ENCODE assay signal across 16 cellular contexts in genomic region chrX:120775959-120776358, GRCh38.
DNase-seq lines count a peak whose midpoint lies in the region; ATAC-seq and TF ChIP-seq lines count a peak whose summit lies in the region.
"Had no signal": no experiment of that assay in that cellular context is flagged by ENCODE, and none has a peak within 500 bp of the region (broad histone marks: within the 10 kb centered on the region; RNA-seq: fewer than 3 reads in every experiment).

No MANE protein-coding gene starts in this region.

- intact Hi-C loops in upper lobe of right lung (cut with DNase I) = no loop called here

- 82 to 89% methylated on average over 3 of the region's 3 CpGs for WGBS in tibial nerve, 2 donors

- H3K79me2 ChIP-seq in Karpas-422 (ENCODE audit: low read length) (no peaks in the 10 kb centered on the region), OCI-LY3 (ENCODE audit: low read length) (no peaks in the 10 kb centered on the region)

- peaks cover 3% of the 10 kb centered on the region in 2 donors for H3K36me3 Mint-ChIP-seq in stimulated activated naive B cell treated with anti-CD40 and anti-IgM and Interleukin-4, amounts not matched to agents 10 μg/mL and 1 μg/mL and 100 μg/mL, for 72 hours
- H3K36me3 Mint-ChIP-seq: CD4-positive, alpha-beta memory T cell had no signal

- H3K9ac ChIP-seq in Karpas-422 (ENCODE audit: low read length) (no peak overlapping the region), OCI-LY3 (ENCODE audit: low read length) (no peak overlapping the region)

- H3K4me3 ChIP-seq in Karpas-422 (ENCODE audit: low read length) (no peak overlapping the region), OCI-LY3 (ENCODE audit: low read length) (no peak overlapping the region), upper lobe of right lung (no peak overlapping the region), tibial nerve (no peak overlapping the region)
- H3K4me3 ChIP-seq: GM23338 had no signal

- H3K9me2 ChIP-seq in Karpas-422 (replicated peaks; ENCODE audit: insufficient read depth, low read length) = no peaks in the 10 kb centered on the region

- DNase-seq in Karpas-422 (no peak), upper lobe of right lung (no peak), tibial nerve (ENCODE audit: low spot score in 2 of 2) (no peak)
- no peak for DNase-seq in stimulated activated naive B cell treated with anti-CD40 and anti-IgM and Interleukin-4, amounts not matched to agents 10 μg/mL and 1 μg/mL and 100 μg/mL, for 72 hours
- DNase-seq: C1 segment of cervical spinal cord; Calu3; CD4-positive, alpha-beta memory T cell; COR-L47; DMS53; DMS79 treated with DMSO at 0.1 percent for 48 hours; GF-D8; H9 had no signal

- peaks cover 0 to 6% of the 10 kb centered on the region in 2 donors for H3K27me3 Mint-ChIP-seq in stimulated activated naive B cell treated with anti-CD40 and anti-IgM and Interleukin-4, amounts not matched to agents 10 μg/mL and 1 μg/mL and 100 μg/mL, for 72 hours
- H3K27me3 Mint-ChIP-seq: CD4-positive, alpha-beta memory T cell had no signal

- TF ChIP-seq EP300 in tibial nerve (IDR thresholded peaks at IDR 0.05) = no peak

- H3K9me3 ChIP-seq in Karpas-422 (ENCODE audit: low read length) = no peaks in the 10 kb centered on the region
- H3K9me3 ChIP-seq in OCI-LY3 (ENCODE audit: insufficient read depth, low read length) = no peaks in the 10 kb centered on the region
- no peaks in the 10 kb centered on the region for H3K9me3 ChIP-seq in upper lobe of right lung
- H3K9me3 ChIP-seq in tibial nerve = no peaks in the 10 kb centered on the region

- peak; percentile 67 to 69 for ATAC-seq in stimulated activated naive B cell treated with anti-CD40 and anti-IgM and Interleukin-4, amounts not matched to agents 10 μg/mL and 1 μg/mL and 100 μg/mL, for 72 hours (replicated peaks)
- no peak for ATAC-seq in upper lobe of right lung
- ATAC-seq in GM21526 (IDR thresholded peaks at IDR 0.05; ENCODE audit: low FRiP score, unreplicated experiment) = no peak
- ATAC-seq: GM23338, HCT116 had no signal

- no peak overlapping the region for H3K4me2 ChIP-seq in Karpas-422 (ENCODE audit: low read depth, low read length, poor library complexity, severe bottlenecking)
- H3K4me2 ChIP-seq in OCI-LY3 (ENCODE audit: low read length) = peak overlapping the region; percentile 35; the same call in 1 of the 2 replicates
- H3K4me2 ChIP-seq: GM23338 had no signal

- TF ChIP-seq POLR2A in tibial nerve (IDR thresholded peaks at IDR 0.05) = no peak

- H4K20me1 ChIP-seq in Karpas-422 (ENCODE audit: insufficient read depth, low read depth, low read length) (no peaks in the 10 kb centered on the region), OCI-LY3 (ENCODE audit: insufficient read depth, low read length) (no peaks in the 10 kb centered on the region)

- no peaks in the 10 kb centered on the region for H3K36me3 ChIP-seq in Karpas-422 (ENCODE audit: insufficient read depth, low read length)
- H3K36me3 ChIP-seq in OCI-LY3 (replicated peaks; ENCODE audit: low read depth, low read length) = no peaks in the 10 kb centered on the region
- no peaks in the 10 kb centered on the region for H3K36me3 ChIP-seq in upper lobe of right lung
- H3K36me3 ChIP-seq in tibial nerve = no peaks in the 10 kb centered on the region

- no peak overlapping the region for H2AFZ ChIP-seq in Karpas-422 (ENCODE audit: low read length)
- H2AFZ ChIP-seq in OCI-LY3 (ENCODE audit: low read depth, low read length) = no peak overlapping the region
- H2AFZ ChIP-seq: GM23338 had no signal

- H3K27ac Mint-ChIP-seq in stimulated activated naive B cell treated with anti-CD40 and anti-IgM and Interleukin-4, amounts not matched to agents 10 μg/mL and 1 μg/mL and 100 μg/mL, for 72 hours = no peak overlapping the region
- H3K27ac Mint-ChIP-seq: CD4-positive, alpha-beta memory T cell; GM23338; H9 had no signal

- peaks cover 5% of the 10 kb centered on the region; the same call in 1 of the 2 replicates for H3K4me1 ChIP-seq in Karpas-422 (ENCODE audit: low read length)
- H3K4me1 ChIP-seq in OCI-LY3 (ENCODE audit: low read length) = peaks cover 16% of the 10 kb centered on the region
- no peaks in the 10 kb centered on the region for H3K4me1 ChIP-seq in upper lobe of right lung
- H3K4me1 ChIP-seq in tibial nerve = no peaks in the 10 kb centered on the region

- peaks cover 2 to 4% of the 10 kb centered on the region in 2 donors for H3K9me3 Mint-ChIP-seq in stimulated activated naive B cell treated with anti-CD40 and anti-IgM and Interleukin-4, amounts not matched to agents 10 μg/mL and 1 μg/mL and 100 μg/mL, for 72 hours
- H3K9me3 Mint-ChIP-seq: GM23338 had no signal

- TF ChIP-seq CTCF in OCI-LY3 (IDR thresholded peaks at IDR 0.05; ENCODE audit: low read depth, low read length) (no peak), upper lobe of right lung (IDR thresholded peaks at IDR 0.05) (no peak), tibial nerve (IDR thresholded peaks at IDR 0.05) (no peak)

- H3K27ac ChIP-seq in Karpas-422 (ENCODE audit: low read length) = peak overlapping the region; percentile 25; the same call in 1 of the 2 replicates
- H3K27ac ChIP-seq in OCI-LY3 (ENCODE audit: low read length) = no peak overlapping the region
- H3K27ac ChIP-seq in upper lobe of right lung = no peak overlapping the region
- no peak overlapping the region for H3K27ac ChIP-seq in tibial nerve

- peaks cover 0 to 2% of the 10 kb centered on the region in 2 donors for H3K4me1 Mint-ChIP-seq in stimulated activated naive B cell treated with anti-CD40 and anti-IgM and Interleukin-4, amounts not matched to agents 10 μg/mL and 1 μg/mL and 100 μg/mL, for 72 hours
- H3K4me1 Mint-ChIP-seq: CD4-positive, alpha-beta memory T cell; GM23338; H9 had no signal

- H3K27me3 ChIP-seq in Karpas-422 (ENCODE audit: low read length) = no peaks in the 10 kb centered on the region
- no peaks in the 10 kb centered on the region for H3K27me3 ChIP-seq in OCI-LY3 (ENCODE audit: low read depth, low read length)
- no peaks in the 10 kb centered on the region for H3K27me3 ChIP-seq in upper lobe of right lung
- no peaks in the 10 kb centered on the region for H3K27me3 ChIP-seq in tibial nerve

- H3K4me3 Mint-ChIP-seq in stimulated activated naive B cell treated with anti-CD40 and anti-IgM and Interleukin-4, amounts not matched to agents 10 μg/mL and 1 μg/mL and 100 μg/mL, for 72 hours = no peak overlapping the region
- H3K4me3 Mint-ChIP-seq: GM23338, H9 had no signal

Comparison
In these comparisons a context has a peak if more than half of its experiments do, and no peak if none do; other contexts are left out.
1. ATAC-seq: peak in stimulated activated naive B cell treated with anti-CD40 and anti-IgM and Interleukin-4, amounts not matched to agents 10 μg/mL and 1 μg/mL and 100 μg/mL, for 72 hours (2 of 2); none in upper lobe of right lung (single experiment) and GM21526 (single experiment).